In genomic region chr15:98799991-98800390, GRCh38 we compare ENCODE assay signal across 8 cellular contexts.
DNase-seq lines count a peak whose midpoint lies in the region; ATAC-seq, FAIRE-seq and TF ChIP-seq lines count a peak whose summit lies in the region.

No MANE protein-coding gene starts in this region.

- H3K4me1 Mint-ChIP-seq in neural progenitor cell: peaks cover 84% of the 10 kb centered on the region

- H3K9me3 ChIP-seq in PC-9 (ENCODE audit: insufficient read depth, low read depth) (no peaks in the 10 kb centered on the region), endothelial cell of umbilical vein (replicated peaks; ENCODE audit: control insufficient read depth, insufficient read depth, low read length) (no peaks in the 10 kb centered on the region), neural progenitor cell (ENCODE audit: low read depth) (no peaks in the 10 kb centered on the region)

- no peak for TF ChIP-seq POLR2A in endothelial cell of umbilical vein (IDR thresholded peaks at IDR 0.05; ENCODE audit: low read depth, low read length)

- H2AFZ ChIP-seq in PC-9 (no peak overlapping the region), endothelial cell of umbilical vein (ENCODE audit: low read depth, low read length) (no peak overlapping the region), neural progenitor cell (replicated peaks) (no peak overlapping the region)

- ATAC-seq in GM18867 (IDR thresholded peaks at IDR 0.05; ENCODE audit: unreplicated experiment): no peak

- H3K27me3 Mint-ChIP-seq in neural progenitor cell (ENCODE audit: insufficient read depth, low read depth): peaks cover 11% of the 10 kb centered on the region

- H3K27ac ChIP-seq in PC-9 (peak overlapping the region; percentile 85), endothelial cell of umbilical vein (ENCODE audit: insufficient read depth, low read depth, low read length) (peak overlapping the region; percentile 80), neural progenitor cell (no peak overlapping the region)

- DNase-seq in AG04449 (ENCODE audit: low read depth, low spot score) (no peak), PC-9 (no peak), endothelial cell of umbilical vein (ENCODE audit: low read depth, low spot score) (no peak), neural progenitor cell (ENCODE audit: low spot score) (no peak), cerebellar nuclear complex (lab: John Stamatoyannopoulos, UW) (no peak), NCI-H510A treated with DMSO at 0.1 percent for 48 hours (lab: John Stamatoyannopoulos, UW) (no peak)
- DNase-seq in activated T-cell treated with anti-CD3 and anti-CD28 coated beads, Interleukin-2, amount 50 U/mL, for 48 hours: no peak

- H4K20me1 ChIP-seq in PC-9 (ENCODE audit: insufficient read depth) (peaks cover 7% of the 10 kb centered on the region), endothelial cell of umbilical vein (replicated peaks; ENCODE audit: control insufficient read depth, extremely low read depth, insufficient read depth, low read length) (no peaks in the 10 kb centered on the region), neural progenitor cell (ENCODE audit: low read depth) (peaks cover 100% of the 10 kb centered on the region)

- H3K9me2 ChIP-seq in PC-9 (ENCODE audit: insufficient read depth): no peaks in the 10 kb centered on the region

- peaks cover 56% of the 10 kb centered on the region for H3F3A ChIP-seq in PC-9 (ENCODE audit: insufficient read depth, low read depth)
- peaks cover 40% of the 10 kb centered on the region for H3F3A ChIP-seq in neural progenitor cell (ENCODE audit: low read depth)

- H3K4me1 ChIP-seq in PC-9 (replicated peaks; ENCODE audit: insufficient read depth) (peaks cover 67% of the 10 kb centered on the region), endothelial cell of umbilical vein (ENCODE audit: control insufficient read depth, extremely low read depth, insufficient read depth, low read length) (peaks cover 42% of the 10 kb centered on the region), neural progenitor cell (peaks cover 39% of the 10 kb centered on the region)

- CTCF ChIA-PET in AG04449 (lab: Yijun Ruan, JAX) (interaction anchor here (0.8 to 6.3 kb wide), 5 partner anchors 8 to 277 kb away, joined by 3 to 35 read pairs (median 5); no protein-coding TSS in a partner anchor), PC-9 (lab: Charles Lee) (interaction anchor here (0.7 kb wide), 1 partner anchor 109 kb away, joined by 4 read pairs; no protein-coding TSS in a partner anchor), endothelial cell of umbilical vein (lab: Charles Lee) (interaction anchor here (0.7 to 2.7 kb wide), 10 partner anchors 8 to 259 kb away, joined by 3 to 12 read pairs (median 4); no protein-coding TSS in a partner anchor)

- H3K79me2 ChIP-seq in PC-9 (ENCODE audit: low read depth): peaks cover 80% of the 10 kb centered on the region
- H3K79me2 ChIP-seq in endothelial cell of umbilical vein (ENCODE audit: control insufficient read depth, insufficient read depth, low read length): peaks cover 21% of the 10 kb centered on the region
- H3K79me2 ChIP-seq in neural progenitor cell (ENCODE audit: low read depth): peaks cover 89% of the 10 kb centered on the region

- peak overlapping the region; percentile 94 for H3K27ac Mint-ChIP-seq in neural progenitor cell

- H3K9ac ChIP-seq in endothelial cell of umbilical vein (replicated peaks; ENCODE audit: extremely low read depth, insufficient read depth, low read length) (peak overlapping the region; percentile 38), neural progenitor cell (no peak overlapping the region)

- peak; percentile 21 for FAIRE-seq in endothelial cell of umbilical vein (lab: Jason Lieb, UNC)

- TF ChIP-seq CTCF in AG04449 (IDR thresholded peaks at IDR 0.05; ENCODE audit: insufficient read depth, low read length, missing control alignments) (no peak), PC-9 (conservative IDR thresholded peaks at IDR 0.05) (no peak), endothelial cell of umbilical vein (IDR thresholded peaks at IDR 0.05; ENCODE audit: extremely low read depth in 1 of 2, insufficient read depth in 1 of 2, low read depth in 1 of 2, low read length in 2 of 2) (no peak), neural progenitor cell (IDR thresholded peaks at IDR 0.05) (no peak)

- H3K4me3 ChIP-seq in AG04449 (ENCODE audit: low read depth, low read length): peak overlapping the region; percentile 39
- H3K4me3 ChIP-seq in PC-9: peak overlapping the region; percentile 49; the same call in 1 of the 2 replicates
- no peak overlapping the region for H3K4me3 ChIP-seq in endothelial cell of umbilical vein (replicated peaks in 1 of 3; ENCODE audit: insufficient read depth in 1 of 3, low read depth in 1 of 3, low read length in 3 of 3)
- peak overlapping the region; percentile 44 for H3K4me3 ChIP-seq in neural progenitor cell

- peak overlapping the region; percentile 82 for H3K4me2 ChIP-seq in PC-9
- H3K4me2 ChIP-seq in endothelial cell of umbilical vein (ENCODE audit: insufficient read depth, low read length): peak overlapping the region; percentile 64
- peak overlapping the region; percentile 86 for H3K4me2 ChIP-seq in neural progenitor cell

- no peaks in the 10 kb centered on the region for H3K27me3 ChIP-seq in PC-9 (ENCODE audit: insufficient read depth, low read depth)
- no peaks in the 10 kb centered on the region for H3K27me3 ChIP-seq in endothelial cell of umbilical vein (ENCODE audit: control insufficient read depth in 2 of 2, insufficient read depth in 2 of 2, low read length in 2 of 2)
- H3K27me3 ChIP-seq in neural progenitor cell: no peaks in the 10 kb centered on the region

- BruUV-seq in PC-9 (replicated peaks; lab: Mats Ljungman, UMichigan) (no TSS peak), endothelial cell of umbilical vein (replicated peaks; lab: Mats Ljungman, UMichigan) (no TSS peak)

- H3K36me3 ChIP-seq in PC-9 (ENCODE audit: low read depth) (no peaks in the 10 kb centered on the region), endothelial cell of umbilical vein (ENCODE audit: control insufficient read depth in 2 of 2, extremely low read depth in 1 of 2, insufficient read depth in 2 of 2, low read length in 2 of 2) (no peaks in the 10 kb centered on the region), neural progenitor cell (no peaks in the 10 kb centered on the region)

- intact Hi-C loops in PC-9 (cut with micrococcal nuclease; ENCODE audit: unreplicated experiment): loop anchor here (1.0 to 2.0 kb wide), 3 partner anchors 53 to 97 kb away; no protein-coding TSS in a partner anchor
- intact Hi-C loops in endothelial cell of umbilical vein (cut with micrococcal nuclease): loop anchor here (2.0 to 5.0 kb wide), 2 partner anchors 73 to 97 kb away; no protein-coding TSS in a partner anchor

- H3K36me3 Mint-ChIP-seq in neural progenitor cell: peaks cover 6% of the 10 kb centered on the region

- H3K4me3 Mint-ChIP-seq in neural progenitor cell: peak overlapping the region; percentile 81

- POLR2A ChIA-PET in AG04449 (lab: Yijun Ruan, JAX): no interaction called here
- POLR2A ChIA-PET in PC-9 (lab: Charles Lee; ENCODE audit: unreplicated experiment): no interaction called here
- POLR2A ChIA-PET in endothelial cell of umbilical vein (lab: Charles Lee): no interaction called here

- dilution Hi-C loops in endothelial cell of umbilical vein (cut with MboI; ENCODE audit: extremely low pct_ligation_motif_present, low sequenced_read_pairs): no loop called here

- peaks cover 4% of the 10 kb centered on the region for H3K9me3 Mint-ChIP-seq in neural progenitor cell

- H3K9me1 ChIP-seq in endothelial cell of umbilical vein (replicated peaks; ENCODE audit: control insufficient read depth, extremely low read depth, insufficient read depth, low read length): no peaks in the 10 kb centered on the region

TF ChIP-seq in endothelial cell of umbilical vein, 7 proteins besides CTCF, POLR2A, EP300 and RAD21:
- TF ChIP-seq EZH2 (IDR thresholded peaks at IDR 0.05; ENCODE audit: borderline replicate concordance, low read depth, low read length, severe bottlenecking) (no peak), FOS (IDR thresholded peaks at IDR 0.05; ENCODE audit: borderline replicate concordance, insufficient read depth, low read length) (no peak), GATA2 (IDR thresholded peaks at IDR 0.05; ENCODE audit: insufficient read depth, insufficient read length, low read depth, low read length) (no peak), POLR2AphosphoS5 (IDR thresholded peaks at IDR 0.05; ENCODE audit: insufficient read depth, low read depth, low read length) (no peak), MYC (IDR thresholded peaks at IDR 0.05; ENCODE audit: low read depth, low read length) (no peak), JUN (IDR thresholded peaks at IDR 0.05; ENCODE audit: borderline replicate concordance, insufficient read depth, insufficient read length, low read depth) (no peak)

Comparison
In these comparisons a context has a peak if more than half of its experiments do, and no peak if none do; other contexts are left out.
1. H3K4me3 ChIP-seq: peak in AG04449 (single experiment), PC-9 (single experiment) and neural progenitor cell (single experiment); none in endothelial cell of umbilical vein (0 of 3).
2. Peak in every context shown above with its lines, with median percentiles within 50 percentile points of each other: H3K4me2 ChIP-seq.